ENCODE assay signal across 8 cellular contexts in the genomic region with DNA sequence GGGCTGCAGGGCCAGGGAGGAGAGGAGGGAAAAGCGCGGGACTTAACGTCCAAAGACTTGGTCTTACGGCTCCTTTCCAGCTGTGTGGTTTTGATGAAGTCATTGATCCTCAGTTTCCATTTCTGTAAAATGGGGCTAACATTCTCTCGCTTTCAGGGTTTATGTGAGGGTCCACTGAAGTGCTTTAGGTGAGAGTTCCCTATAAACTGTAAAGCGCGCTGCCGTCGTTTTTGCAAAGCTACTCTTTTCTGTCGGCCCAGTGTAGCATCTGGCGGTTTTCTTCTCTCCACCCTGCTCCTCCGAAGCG. TPM values are rescaled to one million over a fixed set of nuclear protein-coding genes. Genes with fewer than 3 reads are reported as not detected.
DNase-seq lines count a peak whose midpoint lies in the region; ATAC-seq, FAIRE-seq and TF ChIP-seq lines count a peak whose summit lies in the region.

No MANE protein-coding gene starts in this region.

- H4K20me1 ChIP-seq in GM12878 (ENCODE audit: control insufficient read depth, insufficient read depth), result no peaks in the 10 kb centered on the region

- peaks cover 32% of the 10 kb centered on the region for H3K4me1 Mint-ChIP-seq in activated naive CD4-positive, alpha-beta T cell treated with anti-CD3 and anti-CD28 coated beads, Interleukin-2, amount 10 ng/mL, durations not matched to agents 7 days and 5 days

- peak overlapping the region; percentile 97 for H3K4me3 Mint-ChIP-seq in activated naive CD4-positive, alpha-beta T cell treated with anti-CD3 and anti-CD28 coated beads, Interleukin-2, amount 10 ng/mL, durations not matched to agents 7 days and 5 days

- H3K79me2 ChIP-seq in GM12878 (ENCODE audit: control insufficient read depth, insufficient read depth, low read length), result peaks cover 22% of the 10 kb centered on the region

- H3K4me1 ChIP-seq in GM12878 (ENCODE audit: control insufficient read depth, insufficient read depth, low read length) (peaks cover 15% of the 10 kb centered on the region; the same call in 1 of the 2 replicates), lung (ENCODE audit: control insufficient read depth in 2 of 2, insufficient read depth in 2 of 2, low read length in 2 of 2) (peaks cover under 1 to 7% of the 10 kb centered on the region in 2 donors), upper lobe of left lung (peaks cover 6 to 37% (median 20%) of the 10 kb centered on the region in 4 donors)

- intact Hi-C loops in GM12878 (cut with micrococcal nuclease; ENCODE audit: unreplicated experiment), result loop anchor here (5.0 kb wide), 1 partner anchor 39 kb away; no protein-coding TSS in a partner anchor

- H3K9me3 Mint-ChIP-seq in activated naive CD4-positive, alpha-beta T cell treated with anti-CD3 and anti-CD28 coated beads, Interleukin-2, amount 10 ng/mL, durations not matched to agents 7 days and 5 days, result no peaks in the 10 kb centered on the region

- H3K27me3 Mint-ChIP-seq in activated naive CD4-positive, alpha-beta T cell treated with anti-CD3 and anti-CD28 coated beads, Interleukin-2, amount 10 ng/mL, durations not matched to agents 7 days and 5 days, result no peaks in the 10 kb centered on the region

- ATAC-seq in GM12878, result peak; percentile 1; the same call in 2 of the 3 replicates
- no peak for ATAC-seq in lung (ENCODE audit: insufficient read depth, low FRiP score)
- no peak for ATAC-seq in upper lobe of left lung (ENCODE audit: low FRiP score in 2 of 2)
- no peak for ATAC-seq in GM19035 (IDR thresholded peaks at IDR 0.05; ENCODE audit: unreplicated experiment)
- no peak for ATAC-seq in HG03439 (IDR thresholded peaks at IDR 0.05; ENCODE audit: unreplicated experiment)

- BruUV-seq in GM12878 (replicated peaks; lab: Mats Ljungman, UMichigan), result TSS peak; percentile 61

- CTCF ChIA-PET in activated naive CD4-positive, alpha-beta T cell treated with anti-CD3 and anti-CD28 coated beads, Interleukin-2, amount 10 ng/mL, durations not matched to agents 7 days and 5 days (lab: Charles Lee), result no interaction called here
- CTCF ChIA-PET in GM12878 (lab: Yijun Ruan, JAX), result interaction anchor here (0.6 to 3.7 kb wide), 5 partner anchors 15 to 708 kb away, joined by 3 to 19 read pairs (median 7); no protein-coding TSS in a partner anchor

- TF ChIP-seq CTCF in GM12878 (IDR thresholded peaks at IDR 0.05 in 2 of 3, conservative IDR thresholded peaks at IDR 0.05 in 1 of 3; ENCODE audit: control insufficient read depth in 2 of 3, extremely low read depth in 1 of 3, insufficient read depth in 1 of 3, low read depth in 3 of 3, low read length in 3 of 3), result no peak
- no peak for TF ChIP-seq CTCF in lung (IDR thresholded peaks at IDR 0.05; ENCODE audit: control extremely low read depth, extremely low read depth)
- TF ChIP-seq CTCF in upper lobe of left lung (IDR thresholded peaks at IDR 0.05), result no peak

- H2AFZ ChIP-seq in GM12878 (ENCODE audit: control insufficient read depth, low read depth, low read length), result peak overlapping the region; percentile 48

- SMC1A ChIA-PET in GM12878 (lab: Charles Lee; ENCODE audit: uncharacterized antibody, unreplicated experiment), result interaction anchor here (1.1 to 2.2 kb wide), 5 partner anchors 40 to 84 kb away, joined by 3 to 7 read pairs (median 6); no protein-coding TSS in a partner anchor

- no peak for TF ChIP-seq POLR2A in GM12878 (IDR thresholded peaks at IDR 0.05; ENCODE audit: low read depth, low read length)
- no peak for TF ChIP-seq POLR2A in upper lobe of left lung (IDR thresholded peaks at IDR 0.05)

- H3K27ac ChIP-seq in GM12878 (ENCODE audit: control insufficient read depth, insufficient read depth) (peak overlapping the region; percentile 40; the same call in 1 of the 2 replicates), lung (ENCODE audit: low read depth in 1 of 2, low read length in 1 of 2) (no peak overlapping the region), upper lobe of left lung (peak overlapping the region in 3 of 4 donors; percentile 92)

- H3K27ac Mint-ChIP-seq in activated naive CD4-positive, alpha-beta T cell treated with anti-CD3 and anti-CD28 coated beads, Interleukin-2, amount 10 ng/mL, durations not matched to agents 7 days and 5 days, result no peak overlapping the region

- no peaks in the 10 kb centered on the region for H3K9me3 ChIP-seq in GM12878 (replicated peaks; ENCODE audit: control insufficient read depth, insufficient read depth, low read length)
- no peaks in the 10 kb centered on the region for H3K9me3 ChIP-seq in lung (ENCODE audit: control insufficient read depth in 2 of 2, insufficient read depth in 1 of 2, low read length in 1 of 2)
- H3K9me3 ChIP-seq in upper lobe of left lung, result no peaks in the 10 kb centered on the region

- under 1% methylated on average over 13 of the region's 13 CpGs for WGBS in GM12878 (ENCODE audit: insufficient coverage, insufficient replicate concordance, low lambda C conversion rate, missing lambda C conversion rate)
- WGBS in lung, 2 donors, result 6 to 23% methylated on average over 13 of the region's 13 CpGs
- whole genome bisulfite sequencing in upper lobe of left lung, 2 donors, result 11 to 50% methylated on average over 13 of the region's 13 CpGs

- DNase-seq in activated naive CD4-positive, alpha-beta T cell treated with anti-CD3 and anti-CD28 coated beads, Interleukin-2, amount 10 ng/mL, durations not matched to agents 7 days and 5 days, result no peak
- no peak for DNase-seq in activated naive CD4-positive, alpha-beta T cell treated with anti-CD3 and anti-CD28 coated beads, Interleukin-2, amount 50 U/mL, for 16 hours
- DNase-seq in GM12878 (ENCODE audit: low read depth, low spot score) (no peak), lung (ENCODE audit: low spot score) (no peak), upper lobe of left lung (no peak), NCI-H1092 treated with DMSO at 0.1 percent for 48 hours (lab: John Stamatoyannopoulos, UW) (no peak)

- peak overlapping the region; percentile 79 for H3K4me3 ChIP-seq in GM12878
- peak overlapping the region; percentile 53 for H3K4me3 ChIP-seq in lung
- H3K4me3 ChIP-seq in upper lobe of left lung, result peak overlapping the region; percentile 68 to 96 (median 88)

- H3K27me3 ChIP-seq in GM12878 (replicated peaks in 1 of 2; ENCODE audit: control insufficient read depth in 2 of 2, insufficient read depth in 2 of 2, low read length in 1 of 2) (no peaks in the 10 kb centered on the region), lung (ENCODE audit: control insufficient read depth, insufficient read depth) (no peaks in the 10 kb centered on the region), upper lobe of left lung (no peaks in the 10 kb centered on the region)

- FAIRE-seq in GM12878 (lab: Jason Lieb, UNC), result no peak

- RAD21 ChIA-PET in GM12878 (lab: Charles Lee; ENCODE audit: unreplicated experiment), result interaction anchor here (1.0 to 3.3 kb wide), 7 partner anchors 36 to 87 kb away, joined by 3 to 19 read pairs (median 7); partner anchors contain the start of genes RHOV, SPINT1 and VPS18

- H3K9ac ChIP-seq in GM12878 (ENCODE audit: control insufficient read depth, insufficient read depth, low read length), result peak overlapping the region; percentile 69; the same call in 1 of the 2 replicates

- peak overlapping the region; percentile 94 for H3K4me2 ChIP-seq in GM12878 (ENCODE audit: control insufficient read depth, insufficient read depth)

- TF ChIP-seq EP300 in GM12878 (IDR thresholded peaks at IDR 0.05; ENCODE audit: borderline replicate concordance in 1 of 2, control insufficient read depth in 1 of 2, low read depth in 2 of 2, low read length in 2 of 2) (no peak), upper lobe of left lung (IDR thresholded peaks at IDR 0.05) (no peak)

- peaks cover 0 to 3% of the 10 kb centered on the region in 2 experiments; a peak in 2 of 4 replicates for H3K36me3 ChIP-seq in GM12878 (ENCODE audit: control insufficient read depth in 2 of 2, insufficient read depth in 2 of 2, low read length in 1 of 2)
- peaks cover 0 to 10% of the 10 kb centered on the region in 2 donors for H3K36me3 ChIP-seq in lung (ENCODE audit: control insufficient read depth in 2 of 2, insufficient read depth in 2 of 2, low read length in 2 of 2)
- H3K36me3 ChIP-seq in upper lobe of left lung, result peaks cover 0 to 29% (median 11%) of the 10 kb centered on the region in 4 donors

- in situ Hi-C loops in GM12878 (cut with MboI), result no loop called here

- no peak for TF ChIP-seq RAD21 in GM12878 (IDR thresholded peaks at IDR 0.05; ENCODE audit: insufficient read depth, low read depth, low read length)

- POLR2A ChIA-PET in GM12878 (lab: Charles Lee), result interaction anchor here (0.8 to 2.3 kb wide), 9 partner anchors 14 to 243 kb away, joined by 3 to 10 read pairs (median 4); partner anchors contain the start of genes CCDC32, RAD51 and RHOV

- peaks cover 13% of the 10 kb centered on the region for H3K36me3 Mint-ChIP-seq in activated naive CD4-positive, alpha-beta T cell treated with anti-CD3 and anti-CD28 coated beads, Interleukin-2, amount 10 ng/mL, durations not matched to agents 7 days and 5 days

RNA-seq across cellular contexts. Expression of gene DNAJC17, which starts 0.6 kb away (rescaled TPM):
- total RNA-seq in GM12878 (2013; cell fraction: nucleolus; rRNA removed), result 49.9 and 53.9 TPM in 2 replicates
- 39.2 and 42.8 TPM in 2 replicates for total RNA-seq in GM12878 (2014; rRNA removed)
- total RNA-seq in GM12878 (2014; rRNA removed; fragmentation: Illumina TruSeq; extraction: Trizol), result 43.4 and 51.1 TPM in 2 replicates
- 39.3 and 43.5 TPM in 2 replicates for total RNA-seq in GM12878 (2021)
- polyA plus RNA-seq in GM12878 (2011; ENCODE audit: low read depth), result 16.0 TPM
- polyA plus RNA-seq in GM12878 (2011; rRNA removed), result 34.0 and 39.9 TPM in 2 replicates
- polyA plus RNA-seq in GM12878 (2011; cell fraction: cytosol; rRNA removed), result 41.5 and 71.0 TPM in 2 replicates
- 55.1 and 65.9 TPM in 2 replicates for polyA plus RNA-seq in GM12878 (2011; cell fraction: nucleus; rRNA removed)
- polyA plus RNA-seq in GM12878 (2012), result 25.8 and 27.8 TPM in 2 replicates
- 52.7 and 62.8 TPM in 2 replicates for polyA plus RNA-seq in GM12878 (2014; fragmentation: Illumina TruSeq; extraction: Trizol)
- polyA plus RNA-seq in GM12878 (2014; fragmentation: Nextera tagmentation; extraction: Ambion mirVana), result 10 to 100 TPM in 1 of 2 experiments, 1 to 10 TPM in 1; 6.1 to 11.5 TPM
- polyA plus RNA-seq in GM12878 (2014; rRNA removed), result 50.2 and 61.0 TPM in 2 replicates
- polyA plus RNA-seq in GM12878 (2016; fragmentation: Nextera tagmentation; extraction: Ambion mirVana), result 10 to 100 TPM; 48.0 to 55.7 TPM
- 20.0 and 29.1 TPM in 2 replicates for polyA minus RNA-seq in GM12878 (2011; rRNA and poly(A)+ RNA removed)
- polyA minus RNA-seq in GM12878 (2011; cell fraction: cytosol; rRNA and poly(A)+ RNA removed), result 11.4 and 12.1 TPM in 2 replicates
- 8.7 and 14.6 TPM in 2 replicates for polyA minus RNA-seq in GM12878 (2011; cell fraction: nucleus; rRNA and poly(A)+ RNA removed)
- total RNA-seq in lung, result 10 to 100 TPM; 36.5 to 39.8 TPM
- 10 to 100 TPM; 48.3 to 76.5 TPM for polyA plus RNA-seq in lung
- 10 to 100 TPM; 15.4 to 51.3 (median 30.0) TPM for total RNA-seq in upper lobe of left lung

RNA-seq across cellular contexts. Expression of gene ZFYVE19, which starts 1.0 kb away (rescaled TPM):
- total RNA-seq in GM12878 (2013; cell fraction: nucleolus; rRNA removed), result 61.9 and 67.4 TPM in 2 replicates
- 16.8 and 20.2 TPM in 2 replicates for total RNA-seq in GM12878 (2014; rRNA removed)
- total RNA-seq in GM12878 (2014; rRNA removed; fragmentation: Illumina TruSeq; extraction: Trizol), result 11.5 and 12.4 TPM in 2 replicates
- 14.9 and 17.1 TPM in 2 replicates for total RNA-seq in GM12878 (2021)
- 10.3 TPM for polyA plus RNA-seq in GM12878 (2011; ENCODE audit: low read depth)
- polyA plus RNA-seq in GM12878 (2011; rRNA removed), result 23.7 and 36.3 TPM in 2 replicates
- 48.4 and 52.3 TPM in 2 replicates for polyA plus RNA-seq in GM12878 (2011; cell fraction: cytosol; rRNA removed)
- polyA plus RNA-seq in GM12878 (2011; cell fraction: nucleus; rRNA removed), result 147 and 170 TPM in 2 replicates
- 18.4 and 19.2 TPM in 2 replicates for polyA plus RNA-seq in GM12878 (2012)
- 22.2 and 27.3 TPM in 2 replicates for polyA plus RNA-seq in GM12878 (2014; fragmentation: Illumina TruSeq; extraction: Trizol)
- polyA plus RNA-seq in GM12878 (2014; fragmentation: Nextera tagmentation; extraction: Ambion mirVana), result 1 to 10 TPM; 1.7 to 4.4 TPM
- 27.1 and 30.7 TPM in 2 replicates for polyA plus RNA-seq in GM12878 (2014; rRNA removed)
- polyA plus RNA-seq in GM12878 (2016; fragmentation: Nextera tagmentation; extraction: Ambion mirVana), result 10 to 100 TPM; 16.0 to 17.2 TPM
- polyA minus RNA-seq in GM12878 (2011; rRNA and poly(A)+ RNA removed), result 31.0 and 42.7 TPM in 2 replicates
- polyA minus RNA-seq in GM12878 (2011; cell fraction: cytosol; rRNA and poly(A)+ RNA removed), result 9.1 and 18.2 TPM in 2 replicates
- 26.5 and 36.1 TPM in 2 replicates for polyA minus RNA-seq in GM12878 (2011; cell fraction: nucleus; rRNA and poly(A)+ RNA removed)
- total RNA-seq in lung, result 10 to 100 TPM; 23.0 to 25.0 TPM
- polyA plus RNA-seq in lung, result 10 to 100 TPM; 17.3 to 19.4 TPM
- 100 to 1,000 TPM in 1 of 6 donors, 10 to 100 TPM in 5; 19.4 to 104 (median 32.5) TPM for total RNA-seq in upper lobe of left lung

RNA-seq across cellular contexts. Expression of gene PPP1R14D, which starts 20.7 kb away (rescaled TPM):
- total RNA-seq in GM12878 (2013; cell fraction: nucleolus; rRNA removed), result not detected in 2 replicates
- total RNA-seq in GM12878 (2014; rRNA removed) (not detected in 2 replicates), GM12878 (2014; rRNA removed; fragmentation: Illumina TruSeq; extraction: Trizol) (not detected in 2 replicates), GM12878 (2021) (not detected in 2 replicates), lung (not detected), upper lobe of left lung (1 to 10 TPM in 1 of 6 donors, under 1 TPM in 1, not detected in 4; 0.34 to 3.3 TPM)
- polyA plus RNA-seq in GM12878 (2011; ENCODE audit: low read depth), result not detected
- polyA plus RNA-seq in GM12878 (2011; rRNA removed) (0.10 TPM in 1 of 2 replicates, not detected in the other), GM12878 (2014; fragmentation: Illumina TruSeq; extraction: Trizol) (not detected in 2 replicates), GM12878 (2014; fragmentation: Nextera tagmentation; extraction: Ambion mirVana) (not detected), GM12878 (2014; rRNA removed) (not detected in 2 replicates), GM12878 (2016; fragmentation: Nextera tagmentation; extraction: Ambion mirVana) (not detected), lung (under 1 TPM in 1 of 2 donors, not detected in 1; 0.22 TPM)
- not detected in 2 replicates for polyA plus RNA-seq in GM12878 (2011; cell fraction: cytosol; rRNA removed)
- not detected in 2 replicates for polyA plus RNA-seq in GM12878 (2011; cell fraction: nucleus; rRNA removed)
- not detected in 2 replicates for polyA plus RNA-seq in GM12878 (2012)
- not detected in 2 replicates for polyA minus RNA-seq in GM12878 (2011; rRNA and poly(A)+ RNA removed)
- polyA minus RNA-seq in GM12878 (2011; cell fraction: cytosol; rRNA and poly(A)+ RNA removed), result not detected in 2 replicates
- not detected in 2 replicates for polyA minus RNA-seq in GM12878 (2011; cell fraction: nucleus; rRNA and poly(A)+ RNA removed)

RNA-seq across cellular contexts. Expression of gene SPINT1, which starts 36.0 kb away (rescaled TPM):
- total RNA-seq in GM12878 (2013; cell fraction: nucleolus; rRNA removed), result 46.9 and 54.3 TPM in 2 replicates
- total RNA-seq in GM12878 (2014; rRNA removed) (18.8 and 18.9 TPM in 2 replicates), GM12878 (2014; rRNA removed; fragmentation: Illumina TruSeq; extraction: Trizol) (6.4 and 7.8 TPM in 2 replicates), GM12878 (2021) (26.6 and 28.6 TPM in 2 replicates), lung (100 to 1,000 TPM; 118 to 136 TPM), upper lobe of left lung (100 to 1,000 TPM in 5 of 6 donors, 10 to 100 TPM in 1; 99.3 to 252 (median 163) TPM)
- 3.1 TPM for polyA plus RNA-seq in GM12878 (2011; ENCODE audit: low read depth)
- polyA plus RNA-seq in GM12878 (2011; rRNA removed) (4.8 and 8.2 TPM in 2 replicates), GM12878 (2014; fragmentation: Illumina TruSeq; extraction: Trizol) (11.0 and 12.4 TPM in 2 replicates), GM12878 (2014; fragmentation: Nextera tagmentation; extraction: Ambion mirVana) (1 to 10 TPM; 3.5 to 4.0 TPM), GM12878 (2014; rRNA removed) (10.4 and 14.3 TPM in 2 replicates), GM12878 (2016; fragmentation: Nextera tagmentation; extraction: Ambion mirVana) (10 to 100 TPM; 10.1 to 12.1 TPM), lung (10 to 100 TPM; 47.1 to 82.1 TPM)
- 17.8 and 26.2 TPM in 2 replicates for polyA plus RNA-seq in GM12878 (2011; cell fraction: cytosol; rRNA removed)
- polyA plus RNA-seq in GM12878 (2011; cell fraction: nucleus; rRNA removed), result 40.2 and 41.5 TPM in 2 replicates
- polyA plus RNA-seq in GM12878 (2012), result 8.4 and 9.5 TPM in 2 replicates
- 9.4 and 13.9 TPM in 2 replicates for polyA minus RNA-seq in GM12878 (2011; rRNA and poly(A)+ RNA removed)
- 7.1 and 13.0 TPM in 2 replicates for polyA minus RNA-seq in GM12878 (2011; cell fraction: cytosol; rRNA and poly(A)+ RNA removed)
- 11.2 and 12.2 TPM in 2 replicates for polyA minus RNA-seq in GM12878 (2011; cell fraction: nucleus; rRNA and poly(A)+ RNA removed)

RNA-seq across cellular contexts. Expression of gene C15orf62, which starts 38.1 kb away (rescaled TPM):
- total RNA-seq in GM12878 (2013; cell fraction: nucleolus; rRNA removed), result 0.96 and 1.4 TPM in 2 replicates
- 0.44 and 0.68 TPM in 2 replicates for total RNA-seq in GM12878 (2014; rRNA removed)
- total RNA-seq in GM12878 (2014; rRNA removed; fragmentation: Illumina TruSeq; extraction: Trizol), result 0.37 and 0.54 TPM in 2 replicates
- 0.24 and 0.56 TPM in 2 replicates for total RNA-seq in GM12878 (2021)
- polyA plus RNA-seq in GM12878 (2011; ENCODE audit: low read depth), result 0.76 TPM
- 0.07 and 0.11 TPM in 2 replicates for polyA plus RNA-seq in GM12878 (2011; rRNA removed)
- 0.04 and 0.12 TPM in 2 replicates for polyA plus RNA-seq in GM12878 (2011; cell fraction: cytosol; rRNA removed)
- 0.35 and 0.51 TPM in 2 replicates for polyA plus RNA-seq in GM12878 (2011; cell fraction: nucleus; rRNA removed)
- 1.00 and 1.4 TPM in 2 replicates for polyA plus RNA-seq in GM12878 (2012)
- polyA plus RNA-seq in GM12878 (2014; fragmentation: Illumina TruSeq; extraction: Trizol), result 0.25 TPM in 1 of 2 replicates, not detected in the other
- under 1 TPM in 1 of 2 experiments, not detected in 1; 0.06 TPM for polyA plus RNA-seq in GM12878 (2014; fragmentation: Nextera tagmentation; extraction: Ambion mirVana)
- 0.18 and 0.28 TPM in 2 replicates for polyA plus RNA-seq in GM12878 (2014; rRNA removed)
- under 1 TPM; 0.40 to 0.50 TPM for polyA plus RNA-seq in GM12878 (2016; fragmentation: Nextera tagmentation; extraction: Ambion mirVana)
- 0.22 and 0.26 TPM in 2 replicates for polyA minus RNA-seq in GM12878 (2011; rRNA and poly(A)+ RNA removed)
- not detected in 2 replicates for polyA minus RNA-seq in GM12878 (2011; cell fraction: cytosol; rRNA and poly(A)+ RNA removed)
- polyA minus RNA-seq in GM12878 (2011; cell fraction: nucleus; rRNA and poly(A)+ RNA removed), result 0.48 and 0.96 TPM in 2 replicates
- under 1 TPM; 0.34 to 0.58 TPM for total RNA-seq in lung
- 1 to 10 TPM in 1 of 2 donors, under 1 TPM in 1; 0.87 to 1.5 TPM for polyA plus RNA-seq in lung
- total RNA-seq in upper lobe of left lung, result 1 to 10 TPM in 5 of 6 donors, under 1 TPM in 1; 0.81 to 4.2 (median 1.4) TPM

Comparison
In these comparisons a context has a peak if more than half of its experiments do, and no peak if none do; other contexts are left out.
1. H3K27ac ChIP-seq: peak in GM12878 (single experiment) and upper lobe of left lung (3 of 4); none in lung (0 of 2).
2. Peak in every context shown above with its lines, with median percentiles within 50 percentile points of each other: H3K4me3 ChIP-seq.